ENCODE assay signal across 36 cellular contexts in the genomic region with DNA sequence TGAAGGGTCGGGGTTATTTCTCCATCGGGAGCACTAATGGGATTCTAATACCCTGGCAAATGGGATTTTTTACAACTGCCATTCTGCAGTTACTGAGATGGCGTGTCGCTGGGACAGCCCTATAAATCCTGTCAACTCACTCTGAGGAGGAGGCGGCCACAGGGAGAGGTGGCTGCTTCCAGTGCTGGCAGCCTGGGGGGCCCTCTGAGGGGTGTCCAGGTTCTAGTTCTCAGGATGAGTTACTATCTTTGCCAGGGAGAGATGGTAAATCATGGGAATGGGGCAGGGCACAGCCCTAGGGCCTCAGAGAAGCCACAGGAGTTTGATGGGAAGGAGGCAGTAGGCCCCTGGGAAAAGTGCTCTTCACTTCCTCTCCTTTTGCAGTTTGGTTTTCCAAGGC.
"Had no signal": no experiment of that assay in that cellular context is flagged by ENCODE, and none has a peak within 500 bp of the region (broad histone marks: within the 10 kb centered on the region; RNA-seq: fewer than 3 reads in every experiment).

No MANE protein-coding gene starts in this region.

- H3K27ac ChIP-seq: ascending aorta, cardiac muscle cell, VCaP had no signal

- H3K9me3 ChIP-seq: ascending aorta had no signal

- H3K36me3 Mint-ChIP-seq: activated CD8-positive, alpha-beta memory T cell treated with anti-CD3 and anti-CD28 coated beads, Interleukin-2, amount 10 ng/mL, durations not matched to agents 7 days and 5 days; activated naive CD4-positive, alpha-beta T cell treated with anti-CD3 and anti-CD28 coated beads, Interleukin-2, amount 10 ng/mL, durations not matched to agents 7 days and 5 days; activated naive CD4-positive, alpha-beta T cell treated with anti-CD3 and anti-CD28 coated beads, Interleukin-2, amount 50 U/mL, for 24 hours; activated naive CD8-positive, alpha-beta T cell; activated naive CD8-positive, alpha-beta T cell treated with anti-CD3 and anti-CD28 coated beads, Interleukin-2, amount 10 ng/mL, durations not matched to agents 7 days and 5 days; WTC11 had no signal

- DNase-seq: activated CD4-positive, alpha-beta memory T cell treated with anti-CD3 and anti-CD28 coated beads, Interleukin-2, amount 10 ng/mL, durations not matched to agents 7 days and 5 days; activated CD4-positive, alpha-beta T cell treated with anti-CD3 and anti-CD28 coated beads for 1 hour; activated CD4-positive, alpha-beta T cell treated with anti-CD3 and anti-CD28 coated beads for 36 hours; activated CD4-positive, alpha-beta T cell treated with anti-CD3 and anti-CD28 coated beads for 48 hours; activated CD4-positive, alpha-beta T cell treated with anti-CD3 and anti-CD28 coated beads, Interleukin-2, amount 10 ng/mL, durations not matched to agents 7 days and 5 days; activated CD4-positive, alpha-beta T cell treated with anti-CD3 and anti-CD28 coated beads, Interleukin-2, amount 50 U/mL, for 48 hours; activated CD4-positive, CD25-positive, alpha-beta regulatory T cell; activated CD8-positive, alpha-beta memory T cell treated with anti-CD3 and anti-CD28 coated beads for 24 hours; activated CD8-positive, alpha-beta memory T cell treated with anti-CD3 and anti-CD28 coated beads, Interleukin-2, amount 10 ng/mL, durations not matched to agents 7 days and 5 days; activated CD8-positive, alpha-beta memory T cell treated with anti-CD3 and anti-CD28 coated beads, Interleukin-2, amount 50 U/mL, for 48 hours; activated CD8-positive, alpha-beta T cell treated with anti-CD3 and anti-CD28 coated beads, Interleukin-2, amount 10 ng/mL, durations not matched to agents 7 days and 5 days; activated effector memory CD4-positive, alpha-beta T cell treated with Interleukin-2 at 50 U/mL for 16 hours; activated gamma-delta T cell; activated naive CD4-positive, alpha-beta T cell treated with anti-CD3 and anti-CD28 coated beads, Interleukin-2, amount 10 ng/mL, durations not matched to agents 7 days and 5 days; activated naive CD4-positive, alpha-beta T cell treated with Interleukin-2 at 50 U/mL for 16 hours; activated naive CD8-positive, alpha-beta T cell treated with anti-CD3 and anti-CD28 coated beads, Interleukin-2, amount 10 ng/mL, durations not matched to agents 7 days and 5 days; activated naive CD8-positive, alpha-beta T cell treated with anti-CD3 and anti-CD28 coated beads, Interleukin-2, amount 50 U/mL, for 24 hours; activated T-cell treated with anti-CD3 and anti-CD28 coated beads, Interleukin-2, amount 50 U/mL, for 24 hours; activated T-cell treated with anti-CD3 and anti-CD28 coated beads, Interleukin-2, amount 50 U/mL, for 48 hours; amygdala; anterior cingulate cortex; cerebellar nuclear complex; T-helper 1 cell; T-helper 2 cell; T-helper 9 cell had no signal

- H3K4me3 Mint-ChIP-seq: activated CD4-positive, alpha-beta memory T cell treated with anti-CD3 and anti-CD28 coated beads, Interleukin-2, amount 10 ng/mL, durations not matched to agents 7 days and 5 days; activated CD4-positive, alpha-beta T cell treated with anti-CD3 and anti-CD28 coated beads for 36 hours; activated CD4-positive, alpha-beta T cell treated with anti-CD3 and anti-CD28 coated beads, Interleukin-2, amount 10 ng/mL, durations not matched to agents 7 days and 5 days; activated CD8-positive, alpha-beta memory T cell treated with anti-CD3 and anti-CD28 coated beads, Interleukin-2, amount 10 ng/mL, durations not matched to agents 7 days and 5 days; activated CD8-positive, alpha-beta T cell treated with anti-CD3 and anti-CD28 coated beads, Interleukin-2, amount 10 ng/mL, durations not matched to agents 7 days and 5 days; activated naive CD4-positive, alpha-beta T cell treated with anti-CD3 and anti-CD28 coated beads, Interleukin-2, amount 10 ng/mL, durations not matched to agents 7 days and 5 days; activated naive CD4-positive, alpha-beta T cell treated with anti-CD3 and anti-CD28 coated beads, Interleukin-2, amount 50 U/mL, for 24 hours; activated naive CD8-positive, alpha-beta T cell; activated naive CD8-positive, alpha-beta T cell treated with anti-CD3 and anti-CD28 coated beads, Interleukin-2, amount 10 ng/mL, durations not matched to agents 7 days and 5 days; activated naive CD8-positive, alpha-beta T cell treated with anti-CD3 and anti-CD28 coated beads, Interleukin-2, amount 50 U/mL, for 24 hours; activated T-cell treated with anti-CD3 and anti-CD28 coated beads, Interleukin-2, amount 50 U/mL, for 24 hours; brain; central memory CD8-positive, alpha-beta T cell; T-helper 1 cell treated with Interleukin-12 subunit alpha and Interleukin-12 subunit beta and Interleukin-4 antibody, amounts not matched to agents 30 μg/mL and 1 μg/mL, for 36 hours; T-helper 2 cell treated with Interferon-gamma antibody and Interleukin-4, amounts not matched to agents 5 μg/mL and 100 μg/mL, for 36 hours; WTC11 had no signal

- H3K4me3 ChIP-seq: ascending aorta, cardiac muscle cell had no signal

- H3K36me3 ChIP-seq: ascending aorta, cardiac muscle cell had no signal

- H3K9me3 Mint-ChIP-seq: activated naive CD4-positive, alpha-beta T cell treated with anti-CD3 and anti-CD28 coated beads, Interleukin-2, amount 50 U/mL, for 24 hours; activated naive CD8-positive, alpha-beta T cell treated with anti-CD3 and anti-CD28 coated beads, Interleukin-2, amount 10 ng/mL, durations not matched to agents 7 days and 5 days; activated naive CD8-positive, alpha-beta T cell treated with anti-CD3 and anti-CD28 coated beads, Interleukin-2, amount 50 U/mL, for 24 hours; activated T-cell treated with anti-CD3 and anti-CD28 coated beads, Interleukin-2, amount 50 U/mL, for 24 hours; activated T-helper 2 cell treated with anti-CD3 and anti-CD28 coated beads, Interferon-gamma antibody, Interleukin-2, Interleukin-4, amounts not matched to agents 10 μg/mL and 5 μg/mL and 100 μg/mL, durations not matched to agents 14 hours and 24 hours and 36 hours; T-helper 1 cell treated with Interleukin-12 subunit alpha and Interleukin-12 subunit beta and Interleukin-4 antibody, amounts not matched to agents 30 μg/mL and 1 μg/mL, for 36 hours; T-helper 2 cell treated with Interferon-gamma antibody and Interleukin-4, amounts not matched to agents 5 μg/mL and 100 μg/mL, for 36 hours had no signal

- H3K27me3 Mint-ChIP-seq: activated CD4-positive, alpha-beta memory T cell treated with anti-CD3 and anti-CD28 coated beads, Interleukin-2, amount 10 ng/mL, durations not matched to agents 7 days and 5 days; activated CD4-positive, alpha-beta T cell treated with anti-CD3 and anti-CD28 coated beads, Interleukin-2, amount 10 ng/mL, durations not matched to agents 7 days and 5 days; activated CD8-positive, alpha-beta memory T cell treated with anti-CD3 and anti-CD28 coated beads, Interleukin-2, amount 10 ng/mL, durations not matched to agents 7 days and 5 days; activated naive CD4-positive, alpha-beta T cell treated with anti-CD3 and anti-CD28 coated beads, Interleukin-2, amount 10 ng/mL, durations not matched to agents 7 days and 5 days; activated naive CD8-positive, alpha-beta T cell treated with anti-CD3 and anti-CD28 coated beads, Interleukin-2, amount 10 ng/mL, durations not matched to agents 7 days and 5 days; activated naive CD8-positive, alpha-beta T cell treated with anti-CD3 and anti-CD28 coated beads, Interleukin-2, amount 50 U/mL, for 24 hours; brain; central memory CD8-positive, alpha-beta T cell had no signal

- H3K4me1 Mint-ChIP-seq: activated CD4-positive, alpha-beta memory T cell treated with anti-CD3 and anti-CD28 coated beads, Interleukin-2, amount 10 ng/mL, durations not matched to agents 7 days and 5 days; activated CD4-positive, alpha-beta T cell treated with anti-CD3 and anti-CD28 coated beads for 36 hours; activated CD4-positive, alpha-beta T cell treated with anti-CD3 and anti-CD28 coated beads, Interleukin-2, amount 10 ng/mL, durations not matched to agents 7 days and 5 days; activated CD8-positive, alpha-beta memory T cell treated with anti-CD3 and anti-CD28 coated beads, Interleukin-2, amount 10 ng/mL, durations not matched to agents 7 days and 5 days; activated naive CD4-positive, alpha-beta T cell treated with anti-CD3 and anti-CD28 coated beads, Interleukin-2, amount 10 ng/mL, durations not matched to agents 7 days and 5 days; activated naive CD4-positive, alpha-beta T cell treated with anti-CD3 and anti-CD28 coated beads, Interleukin-2, amount 50 U/mL, for 24 hours; activated naive CD8-positive, alpha-beta T cell treated with anti-CD3 and anti-CD28 coated beads, Interleukin-2, amount 10 ng/mL, durations not matched to agents 7 days and 5 days; activated naive CD8-positive, alpha-beta T cell treated with anti-CD3 and anti-CD28 coated beads, Interleukin-2, amount 50 U/mL, for 24 hours; central memory CD8-positive, alpha-beta T cell had no signal

- H3K4me1 ChIP-seq: ascending aorta had no signal

- H3K27me3 ChIP-seq: ascending aorta, cardiac muscle cell had no signal

- H3K27ac Mint-ChIP-seq: activated CD4-positive, alpha-beta memory T cell treated with anti-CD3 and anti-CD28 coated beads, Interleukin-2, amount 10 ng/mL, durations not matched to agents 7 days and 5 days; activated CD4-positive, alpha-beta T cell treated with anti-CD3 and anti-CD28 coated beads for 36 hours; activated CD4-positive, alpha-beta T cell treated with anti-CD3 and anti-CD28 coated beads, Interleukin-2, amount 10 ng/mL, durations not matched to agents 7 days and 5 days; activated CD8-positive, alpha-beta memory T cell treated with anti-CD3 and anti-CD28 coated beads, Interleukin-2, amount 10 ng/mL, durations not matched to agents 7 days and 5 days; activated CD8-positive, alpha-beta T cell treated with anti-CD3 and anti-CD28 coated beads, Interleukin-2, amount 10 ng/mL, durations not matched to agents 7 days and 5 days; activated naive CD4-positive, alpha-beta T cell treated with anti-CD3 and anti-CD28 coated beads, Interleukin-2, amount 10 ng/mL, durations not matched to agents 7 days and 5 days; activated naive CD4-positive, alpha-beta T cell treated with anti-CD3 and anti-CD28 coated beads, Interleukin-2, amount 50 U/mL, for 24 hours; activated naive CD8-positive, alpha-beta T cell; activated naive CD8-positive, alpha-beta T cell treated with anti-CD3 and anti-CD28 coated beads, Interleukin-2, amount 10 ng/mL, durations not matched to agents 7 days and 5 days; activated naive CD8-positive, alpha-beta T cell treated with anti-CD3 and anti-CD28 coated beads, Interleukin-2, amount 50 U/mL, for 24 hours; activated T-cell treated with anti-CD3 and anti-CD28 coated beads, Interleukin-2, amount 50 U/mL, for 24 hours; activated T-helper 2 cell treated with anti-CD3 and anti-CD28 coated beads, Interferon-gamma antibody, Interleukin-2, Interleukin-4, amounts not matched to agents 10 μg/mL and 5 μg/mL and 100 μg/mL, durations not matched to agents 14 hours and 24 hours and 36 hours; T-helper 1 cell treated with Interleukin-12 subunit alpha and Interleukin-12 subunit beta and Interleukin-4 antibody, amounts not matched to agents 30 μg/mL and 1 μg/mL, for 36 hours; T-helper 2 cell treated with Interferon-gamma antibody and Interleukin-4, amounts not matched to agents 5 μg/mL and 100 μg/mL, for 36 hours; WTC11 had no signal
